Comparison of ENCODE assay signal across 1 cellular context in the genomic region with DNA sequence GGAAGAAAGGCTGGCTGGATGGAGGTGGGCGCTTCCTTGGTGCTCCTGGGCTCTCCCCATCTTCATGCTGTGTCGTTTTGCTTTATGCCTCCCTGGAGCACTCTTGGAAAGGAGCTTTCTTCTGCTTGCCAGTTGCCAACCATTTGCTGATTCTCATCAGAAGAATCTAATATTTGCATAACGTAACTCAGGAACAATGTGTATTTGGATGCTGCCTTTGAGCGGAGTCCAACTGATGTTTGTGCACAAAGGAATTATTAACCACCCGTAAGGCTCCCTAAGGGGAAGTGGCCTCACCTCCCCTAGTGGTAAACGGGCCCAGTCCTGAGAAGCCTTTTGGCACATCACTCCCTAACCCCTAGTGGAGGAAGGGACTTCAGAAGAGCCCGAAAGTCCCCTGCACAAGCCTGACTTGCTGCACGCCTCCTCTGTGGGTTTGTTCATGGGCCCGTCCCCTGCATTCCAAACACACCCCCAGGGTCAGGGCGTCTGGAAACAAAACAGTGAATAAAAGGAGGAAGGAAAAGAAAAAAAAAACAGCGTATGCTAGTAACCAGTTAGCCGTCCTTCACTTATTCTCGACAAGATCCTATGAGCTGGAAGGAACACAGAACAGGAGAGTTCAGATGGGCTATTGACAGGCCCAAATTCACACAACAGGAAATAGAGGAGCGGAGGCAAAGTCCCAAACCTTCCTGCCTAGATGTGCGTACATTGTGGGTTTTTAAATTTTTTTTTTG.
A peak's percentile ranks its signal among the peaks of the same experiment; 100 is the strongest.
TF ChIP-seq lines count a peak whose summit lies in the region.

No MANE protein-coding gene starts in this region.

TF ChIP-seq in HepG2, 621 proteins besides CTCF, POLR2A, EP300 and RAD21 (continued from another document and continues in another):
- TF ChIP-seq, protein P1, sequence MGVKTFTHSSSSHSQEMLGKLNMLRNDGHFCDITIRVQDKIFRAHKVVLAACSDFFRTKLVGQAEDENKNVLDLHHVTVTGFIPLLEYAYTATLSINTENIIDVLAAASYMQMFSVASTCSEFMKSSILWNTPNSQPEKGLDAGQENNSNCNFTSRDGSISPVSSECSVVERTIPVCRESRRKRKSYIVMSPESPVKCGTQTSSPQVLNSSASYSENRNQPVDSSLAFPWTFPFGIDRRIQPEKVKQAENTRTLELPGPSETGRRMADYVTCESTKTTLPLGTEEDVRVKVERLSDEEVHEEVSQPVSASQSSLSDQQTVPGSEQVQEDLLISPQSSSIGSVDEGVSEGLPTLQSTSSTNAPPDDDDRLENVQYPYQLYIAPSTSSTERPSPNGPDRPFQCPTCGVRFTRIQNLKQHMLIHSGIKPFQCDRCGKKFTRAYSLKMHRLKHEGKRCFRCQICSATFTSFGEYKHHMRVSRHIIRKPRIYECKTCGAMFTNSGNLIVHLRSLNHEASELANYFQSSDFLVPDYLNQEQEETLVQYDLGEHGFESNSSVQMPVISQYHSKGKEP (CRISPR knock-in tag; IDR thresholded peaks at IDR 0.05), result no peak
- TF ChIP-seq ZNF629 (CRISPR knock-in tag; conservative IDR thresholded peaks at IDR 0.05) (no peak; the same call in none of the 2 replicates), MYNN (CRISPR knock-in tag; IDR thresholded peaks at IDR 0.05; ENCODE audit: low read depth) (no peak), TBX3 (IDR thresholded peaks at IDR 0.05; ENCODE audit: borderline replicate concordance) (peak; percentile 39; the same call in 1 of the 2 replicates), DPF2 (CRISPR knock-in tag; IDR thresholded peaks at IDR 0.05; ENCODE audit: borderline replicate concordance, low read depth) (peak; percentile 76), KLF16 (CRISPR knock-in tag; IDR thresholded peaks at IDR 0.05) (no peak), ZNF367 (CRISPR knock-in tag; IDR thresholded peaks at IDR 0.05; ENCODE audit: borderline replicate concordance) (no peak), SIN3A (IDR thresholded peaks at IDR 0.05; ENCODE audit: borderline replicate concordance, low read depth, low read length) (peak; percentile 84; the same call in 1 of the 2 replicates), ELF3 (CRISPR knock-in tag; IDR thresholded peaks at IDR 0.05) (peak; percentile 96), GATA4 (IDR thresholded peaks at IDR 0.05; ENCODE audit: borderline replicate concordance, low read depth) (peak; percentile 94), SP2 (CRISPR knock-in tag; IDR thresholded peaks at IDR 0.05) (no peak), ZNF354B (CRISPR knock-in tag; IDR thresholded peaks at IDR 0.05) (no peak), SIX4 (CRISPR knock-in tag; IDR thresholded peaks at IDR 0.05) (peak; percentile 76; the same call in 1 of the 2 replicates), NR2F6 (IDR thresholded peaks at IDR 0.05) (peak; percentile 88), NR2F6 (CRISPR knock-in tag; IDR thresholded peaks at IDR 0.05) (peak; percentile 80), MTA3 (CRISPR knock-in tag; IDR thresholded peaks at IDR 0.05) (no peak), ZNF720 (CRISPR knock-in tag; IDR thresholded peaks at IDR 0.05) (no peak), ZNF251 (CRISPR knock-in tag; IDR thresholded peaks at IDR 0.05) (no peak), ZNF468 (CRISPR knock-in tag; IDR thresholded peaks at IDR 0.05) (no peak), MAFK (conservative IDR thresholded peaks at IDR 0.05 in 1 of 2, IDR thresholded peaks at IDR 0.05 in 1 of 2; ENCODE audit: low read length in 2 of 2) (no peak), ZSCAN9 (CRISPR knock-in tag; IDR thresholded peaks at IDR 0.05; ENCODE audit: borderline replicate concordance) (peak; percentile 24; the same call in 1 of the 2 replicates), SNAI1 (CRISPR knock-in tag; IDR thresholded peaks at IDR 0.05; ENCODE audit: borderline replicate concordance) (no peak), KLF13 (CRISPR knock-in tag; IDR thresholded peaks at IDR 0.05) (no peak), NR1H2 (CRISPR knock-in tag; IDR thresholded peaks at IDR 0.05; ENCODE audit: borderline replicate concordance, low read depth) (no peak; the same call in 1 of the 2 replicates), ZBTB20 (CRISPR knock-in tag; IDR thresholded peaks at IDR 0.05; ENCODE audit: borderline replicate concordance, low read depth) (0 out of 2 replicates have a peak, but pooled peaks have one; percentile 8), MED8 (CRISPR knock-in tag; IDR thresholded peaks at IDR 0.05; ENCODE audit: insufficient replicate concordance) (peak; percentile 85), KDM2A (CRISPR knock-in tag; IDR thresholded peaks at IDR 0.05; ENCODE audit: borderline replicate concordance, low read depth) (peak; percentile 30; the same call in 1 of the 2 replicates), ZKSCAN1 (IDR thresholded peaks at IDR 0.05; ENCODE audit: low read length) (peak; percentile 70; the same call in 1 of the 2 replicates)
- TF ChIP-seq, protein P2, sequence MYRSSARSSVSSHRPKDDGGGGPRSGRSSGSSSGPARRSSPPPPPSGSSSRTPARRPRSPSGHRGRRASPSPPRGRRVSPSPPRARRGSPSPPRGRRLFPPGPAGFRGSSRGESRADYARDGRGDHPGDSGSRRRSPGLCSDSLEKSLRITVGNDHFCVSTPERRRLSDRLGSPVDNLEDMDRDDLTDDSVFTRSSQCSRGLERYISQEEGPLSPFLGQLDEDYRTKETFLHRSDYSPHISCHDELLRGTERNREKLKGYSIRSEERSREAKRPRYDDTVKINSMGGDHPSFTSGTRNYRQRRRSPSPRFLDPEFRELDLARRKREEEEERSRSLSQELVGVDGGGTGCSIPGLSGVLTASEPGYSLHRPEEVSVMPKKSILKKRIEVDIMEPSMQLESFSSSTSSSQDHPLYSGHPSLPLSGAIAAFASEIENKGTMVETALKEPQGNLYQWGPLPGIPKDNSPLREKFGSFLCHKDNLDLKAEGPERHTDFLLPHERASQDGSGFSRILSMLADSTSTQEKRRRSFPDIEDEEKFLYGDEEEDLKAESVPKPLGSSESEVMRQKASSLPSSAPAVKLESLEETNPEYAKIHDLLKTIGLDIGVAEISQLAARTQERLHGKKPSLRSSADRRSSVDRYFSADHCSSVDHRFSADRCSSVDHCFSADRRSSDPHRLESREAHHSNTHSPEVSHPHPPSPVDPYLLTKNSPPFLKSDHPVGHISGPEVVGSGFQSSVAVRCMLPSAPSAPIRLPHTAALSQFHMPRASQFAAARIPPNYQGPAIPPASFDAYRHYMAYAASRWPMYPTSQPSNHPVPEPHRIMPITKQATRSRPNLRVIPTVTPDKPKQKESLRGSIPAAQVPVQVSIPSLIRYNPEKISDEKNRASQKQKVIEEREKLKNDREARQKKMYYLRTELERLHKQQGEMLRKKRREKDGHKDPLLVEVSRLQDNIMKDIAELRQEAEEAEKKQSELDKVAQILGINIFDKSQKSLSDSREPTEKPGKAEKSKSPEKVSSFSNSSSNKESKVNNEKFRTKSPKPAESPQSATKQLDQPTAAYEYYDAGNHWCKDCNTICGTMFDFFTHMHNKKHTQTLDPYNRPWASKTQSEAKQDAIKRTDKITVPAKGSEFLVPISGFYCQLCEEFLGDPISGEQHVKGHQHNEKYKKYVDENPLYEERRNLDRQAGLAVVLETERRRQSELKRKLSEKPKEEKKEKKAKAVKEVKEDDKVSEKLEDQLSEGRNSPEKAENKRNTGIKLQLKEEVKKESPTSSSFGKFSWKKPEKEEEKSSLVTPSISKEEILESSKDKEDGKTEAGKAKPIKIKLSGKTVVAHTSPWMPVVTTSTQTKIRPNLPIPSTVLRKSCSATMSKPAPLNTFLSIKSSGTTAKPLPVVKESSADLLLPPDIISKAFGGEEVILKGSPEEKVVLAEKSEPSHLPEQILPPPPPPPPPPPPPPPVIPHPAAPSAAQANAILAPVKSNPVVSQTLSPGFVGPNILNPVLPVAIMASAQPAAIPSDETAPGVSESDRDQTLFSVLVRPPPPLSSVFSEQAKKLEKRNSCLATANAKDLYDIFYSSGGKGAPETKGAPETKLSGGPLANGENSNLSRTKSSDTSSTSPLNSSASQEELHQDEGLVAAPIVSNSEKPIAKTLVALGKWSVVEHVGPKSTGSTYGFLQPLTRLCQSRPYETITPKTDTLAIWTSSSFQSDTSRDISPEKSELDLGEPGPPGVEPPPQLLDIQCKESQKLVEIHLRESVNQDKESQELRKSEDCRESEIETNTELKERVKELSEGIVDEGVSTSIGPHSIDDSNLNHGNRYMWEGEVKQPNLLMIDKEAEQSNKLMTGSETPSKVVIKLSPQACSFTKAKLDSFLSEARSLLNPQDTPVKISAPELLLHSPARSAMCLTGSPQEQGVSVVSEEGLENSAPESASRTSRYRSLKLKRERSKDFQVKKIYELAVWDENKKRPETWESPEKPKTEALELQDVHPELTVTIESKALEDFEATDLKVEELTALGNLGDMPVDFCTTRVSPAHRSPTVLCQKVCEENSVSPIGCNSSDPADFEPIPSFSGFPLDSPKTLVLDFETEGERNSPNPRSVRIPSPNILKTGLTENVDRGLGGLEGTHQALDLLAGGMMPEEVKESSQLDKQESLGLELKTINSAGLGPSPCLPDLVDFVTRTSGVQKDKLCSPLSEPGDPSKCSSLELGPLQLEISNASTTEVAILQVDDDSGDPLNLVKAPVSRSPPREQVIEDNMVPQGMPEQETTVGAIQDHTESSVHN (CRISPR knock-in tag; IDR thresholded peaks at IDR 0.05), result no peak
- TF ChIP-seq, protein P3, sequence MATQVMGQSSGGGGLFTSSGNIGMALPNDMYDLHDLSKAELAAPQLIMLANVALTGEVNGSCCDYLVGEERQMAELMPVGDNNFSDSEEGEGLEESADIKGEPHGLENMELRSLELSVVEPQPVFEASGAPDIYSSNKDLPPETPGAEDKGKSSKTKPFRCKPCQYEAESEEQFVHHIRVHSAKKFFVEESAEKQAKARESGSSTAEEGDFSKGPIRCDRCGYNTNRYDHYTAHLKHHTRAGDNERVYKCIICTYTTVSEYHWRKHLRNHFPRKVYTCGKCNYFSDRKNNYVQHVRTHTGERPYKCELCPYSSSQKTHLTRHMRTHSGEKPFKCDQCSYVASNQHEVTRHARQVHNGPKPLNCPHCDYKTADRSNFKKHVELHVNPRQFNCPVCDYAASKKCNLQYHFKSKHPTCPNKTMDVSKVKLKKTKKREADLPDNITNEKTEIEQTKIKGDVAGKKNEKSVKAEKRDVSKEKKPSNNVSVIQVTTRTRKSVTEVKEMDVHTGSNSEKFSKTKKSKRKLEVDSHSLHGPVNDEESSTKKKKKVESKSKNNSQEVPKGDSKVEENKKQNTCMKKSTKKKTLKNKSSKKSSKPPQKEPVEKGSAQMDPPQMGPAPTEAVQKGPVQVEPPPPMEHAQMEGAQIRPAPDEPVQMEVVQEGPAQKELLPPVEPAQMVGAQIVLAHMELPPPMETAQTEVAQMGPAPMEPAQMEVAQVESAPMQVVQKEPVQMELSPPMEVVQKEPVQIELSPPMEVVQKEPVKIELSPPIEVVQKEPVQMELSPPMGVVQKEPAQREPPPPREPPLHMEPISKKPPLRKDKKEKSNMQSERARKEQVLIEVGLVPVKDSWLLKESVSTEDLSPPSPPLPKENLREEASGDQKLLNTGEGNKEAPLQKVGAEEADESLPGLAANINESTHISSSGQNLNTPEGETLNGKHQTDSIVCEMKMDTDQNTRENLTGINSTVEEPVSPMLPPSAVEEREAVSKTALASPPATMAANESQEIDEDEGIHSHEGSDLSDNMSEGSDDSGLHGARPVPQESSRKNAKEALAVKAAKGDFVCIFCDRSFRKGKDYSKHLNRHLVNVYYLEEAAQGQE (IDR thresholded peaks at IDR 0.05; ENCODE audit: borderline replicate concordance in 1 of 2, low read depth in 1 of 2, low read length in 2 of 2), result peak in 1 of 2 experiments; percentile 65; a peak in 1 of 4 replicates
- TF ChIP-seq, protein P4, sequence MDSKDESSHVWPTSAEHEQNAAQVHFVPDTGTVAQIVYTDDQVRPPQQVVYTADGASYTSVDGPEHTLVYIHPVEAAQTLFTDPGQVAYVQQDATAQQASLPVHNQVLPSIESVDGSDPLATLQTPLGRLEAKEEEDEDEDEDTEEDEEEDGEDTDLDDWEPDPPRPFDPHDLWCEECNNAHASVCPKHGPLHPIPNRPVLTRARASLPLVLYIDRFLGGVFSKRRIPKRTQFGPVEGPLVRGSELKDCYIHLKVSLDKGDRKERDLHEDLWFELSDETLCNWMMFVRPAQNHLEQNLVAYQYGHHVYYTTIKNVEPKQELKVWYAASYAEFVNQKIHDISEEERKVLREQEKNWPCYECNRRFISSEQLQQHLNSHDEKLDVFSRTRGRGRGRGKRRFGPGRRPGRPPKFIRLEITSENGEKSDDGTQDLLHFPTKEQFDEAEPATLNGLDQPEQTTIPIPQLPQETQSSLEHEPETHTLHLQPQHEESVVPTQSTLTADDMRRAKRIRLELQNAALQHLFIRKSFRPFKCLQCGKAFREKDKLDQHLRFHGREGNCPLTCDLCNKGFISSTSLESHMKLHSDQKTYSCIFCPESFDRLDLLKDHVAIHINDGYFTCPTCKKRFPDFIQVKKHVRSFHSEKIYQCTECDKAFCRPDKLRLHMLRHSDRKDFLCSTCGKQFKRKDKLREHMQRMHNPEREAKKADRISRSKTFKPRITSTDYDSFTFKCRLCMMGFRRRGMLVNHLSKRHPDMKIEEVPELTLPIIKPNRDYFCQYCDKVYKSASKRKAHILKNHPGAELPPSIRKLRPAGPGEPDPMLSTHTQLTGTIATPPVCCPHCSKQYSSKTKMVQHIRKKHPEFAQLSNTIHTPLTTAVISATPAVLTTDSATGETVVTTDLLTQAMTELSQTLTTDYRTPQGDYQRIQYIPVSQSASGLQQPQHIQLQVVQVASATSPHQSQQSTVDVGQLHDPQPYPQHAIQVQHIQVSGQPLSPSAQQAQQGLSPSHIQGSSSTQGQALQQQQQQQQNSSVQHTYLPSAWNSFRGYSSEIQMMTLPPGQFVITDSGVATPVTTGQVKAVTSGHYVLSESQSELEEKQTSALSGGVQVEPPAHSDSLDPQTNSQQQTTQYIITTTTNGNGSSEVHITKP (CRISPR knock-in tag; IDR thresholded peaks at IDR 0.05; ENCODE audit: low read depth), result peak; percentile 93
- TF ChIP-seq, protein P5, sequence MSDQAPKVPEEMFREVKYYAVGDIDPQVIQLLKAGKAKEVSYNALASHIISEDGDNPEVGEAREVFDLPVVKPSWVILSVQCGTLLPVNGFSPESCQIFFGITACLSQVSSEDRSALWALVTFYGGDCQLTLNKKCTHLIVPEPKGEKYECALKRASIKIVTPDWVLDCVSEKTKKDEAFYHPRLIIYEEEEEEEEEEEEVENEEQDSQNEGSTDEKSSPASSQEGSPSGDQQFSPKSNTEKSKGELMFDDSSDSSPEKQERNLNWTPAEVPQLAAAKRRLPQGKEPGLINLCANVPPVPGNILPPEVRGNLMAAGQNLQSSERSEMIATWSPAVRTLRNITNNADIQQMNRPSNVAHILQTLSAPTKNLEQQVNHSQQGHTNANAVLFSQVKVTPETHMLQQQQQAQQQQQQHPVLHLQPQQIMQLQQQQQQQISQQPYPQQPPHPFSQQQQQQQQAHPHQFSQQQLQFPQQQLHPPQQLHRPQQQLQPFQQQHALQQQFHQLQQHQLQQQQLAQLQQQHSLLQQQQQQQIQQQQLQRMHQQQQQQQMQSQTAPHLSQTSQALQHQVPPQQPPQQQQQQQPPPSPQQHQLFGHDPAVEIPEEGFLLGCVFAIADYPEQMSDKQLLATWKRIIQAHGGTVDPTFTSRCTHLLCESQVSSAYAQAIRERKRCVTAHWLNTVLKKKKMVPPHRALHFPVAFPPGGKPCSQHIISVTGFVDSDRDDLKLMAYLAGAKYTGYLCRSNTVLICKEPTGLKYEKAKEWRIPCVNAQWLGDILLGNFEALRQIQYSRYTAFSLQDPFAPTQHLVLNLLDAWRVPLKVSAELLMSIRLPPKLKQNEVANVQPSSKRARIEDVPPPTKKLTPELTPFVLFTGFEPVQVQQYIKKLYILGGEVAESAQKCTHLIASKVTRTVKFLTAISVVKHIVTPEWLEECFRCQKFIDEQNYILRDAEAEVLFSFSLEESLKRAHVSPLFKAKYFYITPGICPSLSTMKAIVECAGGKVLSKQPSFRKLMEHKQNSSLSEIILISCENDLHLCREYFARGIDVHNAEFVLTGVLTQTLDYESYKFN (CRISPR knock-in tag; conservative IDR thresholded peaks at IDR 0.05), result peak; percentile 95
